Comparison of ENCODE assay signal across 9 cellular contexts in genomic region chr12:48934312-48934706, GRCh38. TPM values are rescaled to one million over a fixed set of nuclear protein-coding genes. Genes with fewer than 3 reads are reported as not detected.
DNase-seq lines count a peak whose midpoint lies in the region; ATAC-seq and TF ChIP-seq lines count a peak whose summit lies in the region.
"Had no signal": no experiment of that assay in that cellular context is flagged by ENCODE, and none has a peak within 500 bp of the region (broad histone marks: within the 10 kb centered on the region; RNA-seq: fewer than 3 reads in every experiment).

No MANE protein-coding gene starts in this region.

- H3K4me3 ChIP-seq in HAP-1, result no peak overlapping the region

- no peaks in the 10 kb centered on the region for H3K27me3 ChIP-seq in HAP-1 (ENCODE audit: low read depth)

- H3K9me3 Mint-ChIP-seq in T-helper 1 cell treated with Interleukin-12 subunit alpha and Interleukin-12 subunit beta and Interleukin-4 antibody, amounts not matched to agents 30 μg/mL and 1 μg/mL, for 36 hours, result no peaks in the 10 kb centered on the region
- H3K9me3 Mint-ChIP-seq in immature natural killer cell, result no peaks in the 10 kb centered on the region
- H3K9me3 Mint-ChIP-seq: activated T-cell treated with anti-CD3 and anti-CD28 coated beads, Interleukin-2, amount 50 U/mL, for 4 hours had no signal

- peak overlapping the region; percentile 58 for H3K4me3 Mint-ChIP-seq in T-helper 1 cell treated with Interleukin-12 subunit alpha and Interleukin-12 subunit beta and Interleukin-4 antibody, amounts not matched to agents 30 μg/mL and 1 μg/mL, for 36 hours
- H3K4me3 Mint-ChIP-seq in immature natural killer cell, result peak overlapping the region; percentile 83 to 93 (median 88)
- H3K4me3 Mint-ChIP-seq: activated T-cell treated with anti-CD3 and anti-CD28 coated beads, Interleukin-2, amount 50 U/mL, for 4 hours had no signal

- peak; percentile 26 for TF ChIP-seq CTCF in GM10248 (IDR thresholded peaks at IDR 0.05; ENCODE audit: control extremely low read depth, extremely low read depth, low read depth, missing control alignments)

- peaks cover 43% of the 10 kb centered on the region for H3K36me3 Mint-ChIP-seq in T-helper 1 cell treated with Interleukin-12 subunit alpha and Interleukin-12 subunit beta and Interleukin-4 antibody, amounts not matched to agents 30 μg/mL and 1 μg/mL, for 36 hours (ENCODE audit: low read depth)
- H3K36me3 Mint-ChIP-seq in immature natural killer cell, result peaks cover 12 to 33% (median 23%) of the 10 kb centered on the region in 3 donors

- in situ Hi-C loops in HAP-1 (cut with MboI; ENCODE audit: low sequenced_read_pairs), result no loop called here

- H3K4me1 Mint-ChIP-seq in T-helper 1 cell treated with Interleukin-12 subunit alpha and Interleukin-12 subunit beta and Interleukin-4 antibody, amounts not matched to agents 30 μg/mL and 1 μg/mL, for 36 hours (ENCODE audit: low read depth), result peaks cover 37% of the 10 kb centered on the region
- peaks cover 69 to 70% of the 10 kb centered on the region in 2 donors for H3K4me1 Mint-ChIP-seq in immature natural killer cell

- H3K9me3 ChIP-seq in HAP-1, result no peaks in the 10 kb centered on the region

- peak overlapping the region; percentile 91 for H3K27ac Mint-ChIP-seq in T-helper 1 cell treated with Interleukin-12 subunit alpha and Interleukin-12 subunit beta and Interleukin-4 antibody, amounts not matched to agents 30 μg/mL and 1 μg/mL, for 36 hours
- peak overlapping the region; percentile 97 to 100 (median 98) for H3K27ac Mint-ChIP-seq in immature natural killer cell

- no peak for ATAC-seq in GM19351 (IDR thresholded peaks at IDR 0.05; ENCODE audit: unreplicated experiment)

- H3K36me3 ChIP-seq in HAP-1 (replicated peaks), result peaks cover 56% of the 10 kb centered on the region

- H3K27me3 Mint-ChIP-seq in T-helper 1 cell treated with Interleukin-12 subunit alpha and Interleukin-12 subunit beta and Interleukin-4 antibody, amounts not matched to agents 30 μg/mL and 1 μg/mL, for 36 hours (ENCODE audit: low read depth), result no peaks in the 10 kb centered on the region
- peaks cover 2 to 9% (median 3%) of the 10 kb centered on the region in 3 donors for H3K27me3 Mint-ChIP-seq in immature natural killer cell (ENCODE audit: low read depth in 3 of 3)

- DNase-seq in AML-193 (lab: John Stamatoyannopoulos, UW) (peak; percentile 12 to 34), GM10248 (ENCODE audit: extremely low spot score) (no peak), immature natural killer cell (no peak), HAP-1 (ENCODE audit: low spot score in 2 of 2) (no peak), NCI-H510A (lab: John Stamatoyannopoulos, UW) (no peak), GM03348 (ENCODE audit: low spot score) (no peak)
- DNase-seq: activated T-cell treated with anti-CD3 and anti-CD28 coated beads, Interleukin-2, amount 50 U/mL, for 4 hours had no signal

- POLR2A ChIA-PET in GM10248 (lab: Yijun Ruan, JAX), result no interaction called here

- CTCF ChIA-PET in GM10248 (lab: Yijun Ruan, JAX), result interaction anchor here (0.6 to 9.3 kb wide), 11 partner anchors 11 to 81 kb away, joined by 3 to 111 read pairs (median 10); partner anchors contain the start of genes DDX23, FKBP11 and WNT1

- H3K4me1 ChIP-seq in HAP-1, result no peaks in the 10 kb centered on the region

RNA-seq across cellular contexts. Expression of gene FKBP11, which starts 9.0 kb away (rescaled TPM):
- polyA plus RNA-seq in immature natural killer cell, result 100 to 1,000 TPM; 195 to 241 (median 226) TPM

RNA-seq across cellular contexts. Expression of gene ARF3, which starts 23.0 kb away (rescaled TPM):
- 10 to 100 TPM; 31.2 to 40.7 (median 37.2) TPM for polyA plus RNA-seq in immature natural killer cell

RNA-seq across cellular contexts. Expression of gene WNT10B, which starts 37.2 kb away (rescaled TPM):
- polyA plus RNA-seq in immature natural killer cell, result under 1 TPM in 2 of 3 donors, not detected in 1; 0.45 to 0.68 TPM

RNA-seq across cellular contexts. Expression of gene WNT1, which starts 43.8 kb away (rescaled TPM):
- 1 to 10 TPM in 1 of 3 donors, under 1 TPM in 1, not detected in 1; 0.86 to 1.2 TPM for polyA plus RNA-seq in immature natural killer cell

Comparison
In these comparisons a context has a peak if more than half of its experiments do, and no peak if none do; other contexts are left out.
1. DNase-seq: peak in AML-193 (2 of 2); none in GM10248 (single experiment), immature natural killer cell (0 of 3), HAP-1 (0 of 2), NCI-H510A (single experiment) and GM03348 (single experiment).